In genomic region chr16:75096730-75097129, GRCh38 we compare ENCODE assay signal across 8 cellular contexts. TPM values are rescaled to one million over a fixed set of nuclear protein-coding genes. Genes with fewer than 3 reads are reported as not detected.
DNase-seq lines count a peak whose midpoint lies in the region; TF ChIP-seq lines count a peak whose summit lies in the region.

No MANE protein-coding gene starts in this region.

- DNase-seq in AG04449 (ENCODE audit: low read depth, low spot score) (no peak), GM03348 (ENCODE audit: low spot score) (peak; percentile 29), ascending aorta (ENCODE audit: low spot score in 2 of 2) (no peak), left kidney (ENCODE audit: low read depth, low spot score) (peak; percentile 73), T1000 (lab: John Stamatoyannopoulos, UW) (no peak), superior temporal gyrus (ENCODE audit: extremely low spot score) (no peak), amygdala (lab: John Stamatoyannopoulos, UW) (no peak)
- no peak for DNase-seq in activated CD4-positive, alpha-beta T cell treated with anti-CD3 and anti-CD28 coated beads, Interleukin-2, amount 50 U/mL, for 4 hours

- intact Hi-C loops in ascending aorta (cut with DNase I) = no loop called here

- peaks cover 0 to 10% of the 10 kb centered on the region in 2 donors for H3K4me1 ChIP-seq in ascending aorta

- CTCF ChIA-PET in AG04449 (lab: Yijun Ruan, JAX) = interaction anchor here (0.6 to 9.1 kb wide), 6 partner anchors 9 to 104 kb away, joined by 3 to 73 read pairs (median 4); no protein-coding TSS in a partner anchor

- no peaks in the 10 kb centered on the region for H3K9me3 ChIP-seq in ascending aorta

- peak overlapping the region; percentile 5 to 16 for H3K27ac ChIP-seq in ascending aorta

- no peak overlapping the region for H3K4me3 ChIP-seq in AG04449 (ENCODE audit: low read depth, low read length)
- no peak overlapping the region for H3K4me3 ChIP-seq in ascending aorta

- H3K27me3 ChIP-seq in ascending aorta = no peaks in the 10 kb centered on the region

- POLR2A ChIA-PET in AG04449 (lab: Yijun Ruan, JAX) = no interaction called here

- H3K36me3 ChIP-seq in ascending aorta = no peaks in the 10 kb centered on the region

- peak; percentile 15 for TF ChIP-seq CTCF in AG04449 (IDR thresholded peaks at IDR 0.05; ENCODE audit: insufficient read depth, low read length, missing control alignments)
- TF ChIP-seq CTCF in ascending aorta (IDR thresholded peaks at IDR 0.05) = no peak

RNA-seq across cellular contexts. Expression of gene LDHD, which starts 19.9 kb away (rescaled TPM):
- total RNA-seq in ascending aorta = 7.5 TPM

RNA-seq across cellular contexts. Expression of gene ZFP1, which starts 51.6 kb away (rescaled TPM):
- total RNA-seq in ascending aorta = 6.8 TPM

Comparison
In these comparisons a context has a peak if more than half of its experiments do, and no peak if none do; other contexts are left out.
1. DNase-seq: peak in GM03348 (single experiment) and left kidney (single experiment); none in AG04449 (single experiment), ascending aorta (0 of 2), T1000 (single experiment), superior temporal gyrus (single experiment), amygdala (0 of 56) and activated CD4-positive, alpha-beta T cell treated with anti-CD3 and anti-CD28 coated beads, Interleukin-2, amount 50 U/mL, for 4 hours (0 of 2).